ENCODE assay signal across 8 cellular contexts in genomic region chr2:70995227-70995729, GRCh38. TPM values are rescaled to one million over a fixed set of nuclear protein-coding genes. Genes with fewer than 3 reads are reported as not detected.
A peak's percentile ranks its signal among the peaks of the same experiment; 100 is the strongest.
DNase-seq lines count a peak whose midpoint lies in the region; ATAC-seq and TF ChIP-seq lines count a peak whose summit lies in the region.

No MANE protein-coding gene starts in this region.

- intact Hi-C loops in vagina (cut with DNase I), result no loop called here

- peak overlapping the region; percentile 30 for H3K9ac ChIP-seq in fibroblast of lung (ENCODE audit: insufficient read depth, low read length)

- H3K27ac Mint-ChIP-seq in nephron, result peak overlapping the region in 1 of 3 experiments; percentile 56

- peaks cover 20% of the 10 kb centered on the region for H3K79me2 ChIP-seq in fibroblast of lung (ENCODE audit: control insufficient read depth, insufficient read depth, low read length)

- peak overlapping the region; percentile 100 for H3K4me2 ChIP-seq in fibroblast of lung (ENCODE audit: extremely low read depth, insufficient read depth, low read length)

- peaks cover 19% of the 10 kb centered on the region for H3K27me3 Mint-ChIP-seq in nephron (ENCODE audit: low read depth)

- H3K4me1 ChIP-seq in fibroblast of lung (ENCODE audit: control insufficient read depth, extremely low read depth, insufficient read depth, low read length) (peaks cover 7% of the 10 kb centered on the region), vagina (peaks cover 26% of the 10 kb centered on the region)

- H3K27ac ChIP-seq in fibroblast of lung (ENCODE audit: insufficient read depth, low read length) (no peak overlapping the region), vagina (peak overlapping the region; percentile 88)

- peak; percentile 41 for TF ChIP-seq CTCF in AG10803 (conservative IDR thresholded peaks at IDR 0.05; ENCODE audit: low read length)
- TF ChIP-seq CTCF in fibroblast of lung (conservative IDR thresholded peaks at IDR 0.05 in 1 of 2, IDR thresholded peaks at IDR 0.05 in 1 of 2; ENCODE audit: low read depth in 1 of 2, low read length in 2 of 2), result peak in 1 of 2 donors; percentile 36
- TF ChIP-seq CTCF in nephron (IDR thresholded peaks at IDR 0.05; ENCODE audit: unreplicated experiment in 3 of 3), result peak in 2 of 3 experiments; percentile 34 to 38
- TF ChIP-seq CTCF in vagina (IDR thresholded peaks at IDR 0.05), result peak in 1 of 3 experiments; percentile 12

- no peaks in the 10 kb centered on the region for H4K20me1 ChIP-seq in fibroblast of lung (ENCODE audit: control insufficient read depth, extremely low read depth, insufficient read depth, low read length)

- ATAC-seq in GM18502 (IDR thresholded peaks at IDR 0.05; ENCODE audit: poor library complexity, unreplicated experiment) (peak; percentile 46), HG03060 (IDR thresholded peaks at IDR 0.05; ENCODE audit: low read depth, unreplicated experiment) (peak; percentile 25)

- peak overlapping the region; percentile 84 to 90 (median 87) for H3K4me3 Mint-ChIP-seq in nephron

- H3K4me3 ChIP-seq in AG10803 (ENCODE audit: low read length) (peak overlapping the region; percentile 76), fibroblast of lung (replicated peaks in 1 of 4; ENCODE audit: control extremely low read depth in 1 of 4, insufficient read depth in 1 of 4, low read depth in 3 of 4, low read length in 4 of 4) (peak overlapping the region; percentile 61 to 89 (median 78)), vagina (peak overlapping the region; percentile 99)

- no peaks in the 10 kb centered on the region for H3K9me3 Mint-ChIP-seq in nephron

- H3K4me1 Mint-ChIP-seq in nephron, result peaks cover 14% of the 10 kb centered on the region

- H2AFZ ChIP-seq in fibroblast of lung (ENCODE audit: low read length), result peak overlapping the region; percentile 89

- DNase-seq in AG10803 (ENCODE audit: low read depth), result peak; percentile 35
- DNase-seq in NCI-H510A (lab: John Stamatoyannopoulos, UW), result peak; percentile 55
- DNase-seq in activated T-cell treated with anti-CD3 and anti-CD28 coated beads for 24 hours (ENCODE audit: low read depth), result peak; percentile 38
- peak; percentile 27 to 31 for DNase-seq in fibroblast of lung (ENCODE audit: low read depth in 2 of 2)
- peak in 1 of 2 donors; percentile 85 for DNase-seq in vagina (ENCODE audit: extremely low spot score in 2 of 2)

- H3K27me3 ChIP-seq in fibroblast of lung (ENCODE audit: control insufficient read depth, insufficient read depth, low read length), result no peaks in the 10 kb centered on the region
- H3K27me3 ChIP-seq in vagina, result no peaks in the 10 kb centered on the region

- no peak for TF ChIP-seq POLR2A in vagina (IDR thresholded peaks at IDR 0.05)

- H3K36me3 Mint-ChIP-seq in nephron (ENCODE audit: low read depth), result peaks cover 4% of the 10 kb centered on the region

- H3K9me3 ChIP-seq in fibroblast of lung (ENCODE audit: control insufficient read depth, insufficient read depth, low read depth, low read length), result no peaks in the 10 kb centered on the region
- H3K9me3 ChIP-seq in vagina, result no peaks in the 10 kb centered on the region

- H3K36me3 ChIP-seq in fibroblast of lung (ENCODE audit: control insufficient read depth, insufficient read depth, low read length), result peaks cover 4% of the 10 kb centered on the region
- no peaks in the 10 kb centered on the region for H3K36me3 ChIP-seq in vagina

RNA-seq across cellular contexts. Expression of gene TEX261, which starts 0.6 kb away (rescaled TPM):
- total RNA-seq in fibroblast of lung (20.5 and 33.0 TPM in 2 replicates), vagina (29.0 TPM)
- polyA plus RNA-seq in fibroblast of lung, result 72.6 and 96.1 TPM in 2 replicates
- 54.4 and 69.7 TPM in 2 replicates for polyA plus RNA-seq in fibroblast of lung (2012)
- polyA minus RNA-seq in fibroblast of lung (ENCODE audit: low replicate concordance), result 216 TPM in 2 replicates

RNA-seq across cellular contexts. Expression of gene ANKRD53, which starts 16.8 kb away (rescaled TPM):
- total RNA-seq in fibroblast of lung (0.26 and 1.3 TPM in 2 replicates), vagina (4.9 TPM)
- 0.58 and 2.0 TPM in 2 replicates for polyA plus RNA-seq in fibroblast of lung
- polyA plus RNA-seq in fibroblast of lung (2012), result 1.4 and 3.0 TPM in 2 replicates
- polyA minus RNA-seq in fibroblast of lung (ENCODE audit: low replicate concordance), result 0.55 and 10.7 TPM in 2 replicates

RNA-seq across cellular contexts. Expression of gene ATP6V1B1, which starts 59.6 kb away (rescaled TPM):
- total RNA-seq in fibroblast of lung (0.77 and 2.1 TPM in 2 replicates), vagina (not detected)
- 0.85 and 1.0 TPM in 2 replicates for polyA plus RNA-seq in fibroblast of lung
- 0.44 and 0.55 TPM in 2 replicates for polyA plus RNA-seq in fibroblast of lung (2012)
- 4.4 TPM in 1 of 2 replicates, not detected in the other for polyA minus RNA-seq in fibroblast of lung (ENCODE audit: low replicate concordance)
